ENCODE assay signal across 1 cellular context in genomic region chr1:23530089-23530749, GRCh38.
TF ChIP-seq lines count a peak whose summit lies in the region.

No MANE protein-coding gene starts in this region.

TF ChIP-seq in GM23338, 12 proteins besides CTCF, POLR2A, EP300 and RAD21 (continued from another document):
- no peak for TF ChIP-seq ZNF462 (CRISPR knock-in tag; IDR thresholded peaks at IDR 0.05)
- no peak for TF ChIP-seq STAT1 (IDR thresholded peaks at IDR 0.05; ENCODE audit: unreplicated experiment)
- no peak for TF ChIP-seq REST (IDR thresholded peaks at IDR 0.05; ENCODE audit: unreplicated experiment)
